In the genomic region with DNA sequence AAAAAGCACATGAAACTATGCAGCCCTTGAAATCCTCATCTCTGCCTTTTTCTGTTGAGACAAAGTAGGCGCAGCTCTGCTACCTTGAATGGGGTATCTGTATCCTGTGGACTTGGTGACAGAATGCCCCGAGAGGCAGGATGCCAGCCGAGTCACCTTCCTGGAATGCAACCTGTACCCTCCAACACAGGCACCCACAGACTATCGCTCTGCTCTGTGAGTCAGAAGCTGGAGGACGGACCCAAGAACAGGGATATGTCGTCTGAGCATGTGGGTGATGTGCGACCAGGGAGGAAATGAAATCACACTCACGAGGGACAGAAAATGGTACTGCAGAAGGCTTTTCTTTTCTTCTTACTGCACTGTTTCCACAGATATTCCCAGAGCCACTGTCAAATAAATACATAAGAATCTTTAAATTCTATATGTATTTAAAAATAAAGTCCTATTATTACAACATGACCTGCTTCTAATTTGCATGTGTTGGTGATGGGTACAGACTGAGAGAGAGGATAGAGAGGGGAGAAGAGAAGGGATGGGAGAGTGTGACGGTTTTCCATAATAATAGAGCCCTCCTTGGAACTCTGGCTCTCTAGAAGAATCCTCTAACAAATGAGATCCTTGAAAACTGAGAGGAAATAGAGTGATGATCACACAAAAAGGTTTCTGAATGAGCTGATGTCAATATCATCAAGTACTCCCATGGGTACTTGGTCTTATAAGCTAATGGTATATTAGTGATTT, we compare ENCODE assay signal across 9 cellular contexts.
DNase-seq lines count a peak whose midpoint lies in the region; ATAC-seq and TF ChIP-seq lines count a peak whose summit lies in the region.
"Had no signal": no experiment of that assay in that cellular context is flagged by ENCODE, and none has a peak within 500 bp of the region (broad histone marks: within the 10 kb centered on the region; RNA-seq: fewer than 3 reads in every experiment).

No MANE protein-coding gene starts in this region.

- H3K36me3 Mint-ChIP-seq in type B pancreatic cell, result peaks cover 4% of the 10 kb centered on the region

- no peak overlapping the region for H3K18ac ChIP-seq in mesendoderm (ENCODE audit: low read length)

- H3K23ac ChIP-seq in mesendoderm (ENCODE audit: low read length), result no peak overlapping the region

- H3K9ac ChIP-seq in adipocyte (ENCODE audit: low read length) (no peak overlapping the region), mesendoderm (ENCODE audit: low read length) (no peak overlapping the region)

- H3K4me1 Mint-ChIP-seq in type B pancreatic cell (ENCODE audit: unreplicated experiment), result peaks cover 23% of the 10 kb centered on the region

- H3K4me2 ChIP-seq in mesendoderm (ENCODE audit: low read length), result no peak overlapping the region

- no peak overlapping the region for H3K4me3 ChIP-seq in adipocyte (ENCODE audit: low read length)
- H3K4me3 ChIP-seq in mesendoderm (ENCODE audit: low read length), result no peak overlapping the region

- no peaks in the 10 kb centered on the region for H3K4me1 ChIP-seq in adipocyte (ENCODE audit: control insufficient read depth, insufficient read depth, low read length)
- no peaks in the 10 kb centered on the region for H3K4me1 ChIP-seq in mesendoderm (ENCODE audit: control insufficient read depth, low read depth, low read length)

- H3K27ac ChIP-seq in mesendoderm (ENCODE audit: low read depth, low read length), result no peak overlapping the region

- TF ChIP-seq CTCF in type B pancreatic cell (conservative IDR thresholded peaks at IDR 0.05), result no peak

- no peak overlapping the region for H4K5ac ChIP-seq in mesendoderm (ENCODE audit: low read length)

- H3K9me3 Mint-ChIP-seq in type B pancreatic cell, result no peaks in the 10 kb centered on the region
- H3K9me3 Mint-ChIP-seq: CD8-positive, alpha-beta T cell had no signal

- H2BK15ac ChIP-seq in mesendoderm (replicated peaks; ENCODE audit: low read depth), result no peak overlapping the region

- DNase-seq in activated CD8-positive, alpha-beta memory T cell treated with anti-CD3 and anti-CD28 coated beads for 24 hours, result peak; percentile 65
- DNase-seq in activated CD8-positive, alpha-beta memory T cell treated with anti-CD3 and anti-CD28 coated beads, Interleukin-2, amount 50 U/mL, for 4 hours, result no peak
- DNase-seq in adipocyte (ENCODE audit: low read depth), result peak; percentile 72
- DNase-seq in mesendoderm, result peak; percentile 67
- DNase-seq in type B pancreatic cell (ENCODE audit: extremely low spot score, unreplicated experiment), result no peak
- DNase-seq in SKM-1 treated with dmso at 0.1 percent for 144 hours (lab: John Stamatoyannopoulos, UW; ENCODE audit: unreplicated experiment), result no peak
- no peak for DNase-seq in C1 segment of cervical spinal cord (lab: John Stamatoyannopoulos, UW)
- DNase-seq: CD8-positive, alpha-beta T cell had no signal

- H3K79me1 ChIP-seq in mesendoderm (ENCODE audit: low read length), result no peaks in the 10 kb centered on the region

- no peak overlapping the region for H2BK120ac ChIP-seq in mesendoderm (ENCODE audit: low read depth, low read length)

- H3K79me2 ChIP-seq in mesendoderm (ENCODE audit: control insufficient read depth, insufficient read depth, low read length), result no peaks in the 10 kb centered on the region

- no peaks in the 10 kb centered on the region for H3K27me3 ChIP-seq in adipocyte (replicated peaks; ENCODE audit: control insufficient read depth, insufficient read depth, low read length)
- H3K27me3 ChIP-seq in mesendoderm (ENCODE audit: insufficient read depth, low read length, poor library complexity), result no peaks in the 10 kb centered on the region

- H2AK5ac ChIP-seq in mesendoderm (ENCODE audit: low read length), result no peak overlapping the region

- WGBS in mesendoderm (ENCODE audit: extremely low coverage, insufficient coverage, low lambda C conversion rate), result no CpG with 5 or more reads among the region's 9 CpGs

- no peak overlapping the region for H3K56ac ChIP-seq in mesendoderm (ENCODE audit: low read length)

- H3K36me3 ChIP-seq in adipocyte (ENCODE audit: control insufficient read depth, insufficient read depth, low read length, severe bottlenecking) (no peaks in the 10 kb centered on the region), mesendoderm (ENCODE audit: control insufficient read depth, insufficient read depth, low read length) (no peaks in the 10 kb centered on the region)

- no peak for ATAC-seq in GM18868 (IDR thresholded peaks at IDR 0.05; ENCODE audit: unreplicated experiment)
- ATAC-seq: CD8-positive, alpha-beta T cell had no signal

- H3K4ac ChIP-seq in mesendoderm (ENCODE audit: low read depth, low read length), result no peak overlapping the region

- H4K8ac ChIP-seq in mesendoderm (ENCODE audit: low read depth, low read length), result no peak overlapping the region

- H3K4me3 Mint-ChIP-seq in type B pancreatic cell, result no peak overlapping the region
- H3K4me3 Mint-ChIP-seq: CD8-positive, alpha-beta T cell had no signal

- H3K9me3 ChIP-seq in adipocyte (ENCODE audit: control insufficient read depth, low read length), result no peaks in the 10 kb centered on the region

- H2BK5ac ChIP-seq in mesendoderm (ENCODE audit: low read length), result no peak overlapping the region

- peak overlapping the region; percentile 75 for H3K27ac Mint-ChIP-seq in type B pancreatic cell
- H3K27ac Mint-ChIP-seq: CD8-positive, alpha-beta T cell had no signal

- peaks cover 3% of the 10 kb centered on the region for H3K27me3 Mint-ChIP-seq in type B pancreatic cell

Comparison
In these comparisons a context has a peak if more than half of its experiments do, and no peak if none do; other contexts are left out.
1. DNase-seq: peak in activated CD8-positive, alpha-beta memory T cell treated with anti-CD3 and anti-CD28 coated beads for 24 hours (single experiment), adipocyte (single experiment) and mesendoderm (single experiment); none in activated CD8-positive, alpha-beta memory T cell treated with anti-CD3 and anti-CD28 coated beads, Interleukin-2, amount 50 U/mL, for 4 hours (single experiment), type B pancreatic cell (single experiment), SKM-1 treated with dmso at 0.1 percent for 144 hours (single experiment) and C1 segment of cervical spinal cord (0 of 14).